Comparison of ENCODE assay signal across 29 cellular contexts in the genomic region with DNA sequence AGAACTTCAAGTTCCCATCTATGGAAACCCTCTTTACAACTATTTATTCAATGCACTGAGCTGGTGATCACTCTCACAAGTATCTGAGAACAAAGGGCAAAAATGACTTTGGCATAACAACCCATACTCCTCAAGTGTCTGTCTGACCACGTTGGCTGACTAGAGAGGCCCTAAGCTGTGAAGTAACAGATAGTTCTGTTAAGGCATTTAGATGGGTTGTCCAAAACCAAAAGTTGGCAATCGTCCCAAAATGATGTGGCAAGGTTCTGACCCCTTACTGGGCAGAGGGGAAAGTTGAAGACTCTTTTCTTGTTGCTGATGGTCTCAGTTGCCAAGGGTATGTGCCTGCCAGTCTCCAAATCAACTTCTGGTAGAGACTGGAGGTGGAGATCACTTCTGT.
"Had no signal": no experiment of that assay in that cellular context is flagged by ENCODE, and none has a peak within 500 bp of the region (broad histone marks: within the 10 kb centered on the region; RNA-seq: fewer than 3 reads in every experiment).

No MANE protein-coding gene starts in this region.

- H3K4me3 Mint-ChIP-seq: activated CD4-positive, alpha-beta memory T cell treated with anti-CD3 and anti-CD28 coated beads for 36 hours; activated CD4-positive, alpha-beta T cell treated with anti-CD3 and anti-CD28 coated beads for 36 hours; activated CD4-positive, alpha-beta T cell treated with anti-CD3 and anti-CD28 coated beads, Interleukin-2, amount 10 ng/mL, durations not matched to agents 24 days and 14 days; activated CD8-positive, alpha-beta memory T cell treated with anti-CD3 and anti-CD28 coated beads, Interleukin-2, amount 10 ng/mL, durations not matched to agents 7 days and 5 days; activated CD8-positive, alpha-beta T cell treated with anti-CD3 and anti-CD28 coated beads, Interleukin-2, amount 10 ng/mL, durations not matched to agents 7 days and 5 days; activated naive CD4-positive, alpha-beta T cell treated with anti-CD3 and anti-CD28 coated beads, Interleukin-2, amount 10 ng/mL, durations not matched to agents 7 days and 5 days; activated naive CD8-positive, alpha-beta T cell treated with anti-CD3 and anti-CD28 coated beads, Interleukin-2, amount 10 ng/mL, durations not matched to agents 7 days and 5 days; activated T-helper 1 cell treated with anti-CD3 and anti-CD28 coated beads, Interleukin-12 subunit alpha, Interleukin-12 subunit beta, Interleukin-2, Interleukin-4 antibody, amounts not matched to agents 30 ng/mL and 10 ng/mL and 1 ng/mL, durations not matched to agents 14 hours and 24 hours and 36 hours; brain; central memory CD8-positive, alpha-beta T cell; dendritic cell treated with granulocyte-macrophage colony-stimulating factor and Interleukin-4, amounts not matched to agents 40 ng/mL and 50 ng/mL, for 4 days; endodermal cell had no signal

- H3K4me1 Mint-ChIP-seq: activated CD4-positive, alpha-beta T cell treated with anti-CD3 and anti-CD28 coated beads for 36 hours; activated CD4-positive, alpha-beta T cell treated with anti-CD3 and anti-CD28 coated beads, Interleukin-2, amount 10 ng/mL, durations not matched to agents 24 days and 14 days; activated CD8-positive, alpha-beta memory T cell treated with anti-CD3 and anti-CD28 coated beads, Interleukin-2, amount 10 ng/mL, durations not matched to agents 7 days and 5 days; activated naive CD4-positive, alpha-beta T cell treated with anti-CD3 and anti-CD28 coated beads, Interleukin-2, amount 10 ng/mL, durations not matched to agents 7 days and 5 days; activated naive CD8-positive, alpha-beta T cell treated with anti-CD3 and anti-CD28 coated beads, Interleukin-2, amount 10 ng/mL, durations not matched to agents 7 days and 5 days; central memory CD8-positive, alpha-beta T cell; endodermal cell had no signal

- H3K36me3 Mint-ChIP-seq: activated CD4-positive, alpha-beta memory T cell treated with anti-CD3 and anti-CD28 coated beads for 36 hours; activated CD8-positive, alpha-beta memory T cell treated with anti-CD3 and anti-CD28 coated beads, Interleukin-2, amount 10 ng/mL, durations not matched to agents 7 days and 5 days; activated naive CD4-positive, alpha-beta T cell treated with anti-CD3 and anti-CD28 coated beads, Interleukin-2, amount 10 ng/mL, durations not matched to agents 7 days and 5 days; activated naive CD4-positive, alpha-beta T cell treated with anti-CD3 and anti-CD28 coated beads, Interleukin-2, amount 50 U/mL, for 72 hours; activated naive CD8-positive, alpha-beta T cell treated with anti-CD3 and anti-CD28 coated beads, Interleukin-2, amount 10 ng/mL, durations not matched to agents 7 days and 5 days; brain had no signal

- ATAC-seq: activated CD4-positive, alpha-beta T cell treated with anti-CD3 and anti-CD28 coated beads for 36 hours; activated CD8-positive, alpha-beta memory T cell treated with anti-CD3 and anti-CD28 coated beads, Interleukin-2, amount 10 ng/mL, durations not matched to agents 7 days and 5 days; activated CD8-positive, alpha-beta T cell treated with anti-CD3 and anti-CD28 coated beads, Interleukin-2, amount 10 ng/mL, durations not matched to agents 7 days and 5 days; activated naive CD4-positive, alpha-beta T cell treated with anti-CD3 and anti-CD28 coated beads, Interleukin-2, amount 50 U/mL, for 72 hours; esophagus mucosa had no signal

- H3K4me1 ChIP-seq: ascending aorta had no signal

- H3K27me3 Mint-ChIP-seq: activated CD4-positive, alpha-beta memory T cell treated with anti-CD3 and anti-CD28 coated beads for 36 hours; activated CD4-positive, alpha-beta T cell treated with anti-CD3 and anti-CD28 coated beads for 36 hours; activated CD4-positive, alpha-beta T cell treated with anti-CD3 and anti-CD28 coated beads, Interleukin-2, amount 10 ng/mL, durations not matched to agents 24 days and 14 days; activated CD8-positive, alpha-beta memory T cell treated with anti-CD3 and anti-CD28 coated beads, Interleukin-2, amount 10 ng/mL, durations not matched to agents 7 days and 5 days; activated naive CD4-positive, alpha-beta T cell treated with anti-CD3 and anti-CD28 coated beads, Interleukin-2, amount 10 ng/mL, durations not matched to agents 7 days and 5 days; activated naive CD8-positive, alpha-beta T cell treated with anti-CD3 and anti-CD28 coated beads, Interleukin-2, amount 10 ng/mL, durations not matched to agents 7 days and 5 days; brain; central memory CD8-positive, alpha-beta T cell; dendritic cell treated with granulocyte-macrophage colony-stimulating factor and Interleukin-4, amounts not matched to agents 40 ng/mL and 50 ng/mL, for 4 days had no signal

- H3K27ac Mint-ChIP-seq: activated CD4-positive, alpha-beta memory T cell treated with anti-CD3 and anti-CD28 coated beads for 36 hours; activated CD4-positive, alpha-beta T cell treated with anti-CD3 and anti-CD28 coated beads for 36 hours; activated CD4-positive, alpha-beta T cell treated with anti-CD3 and anti-CD28 coated beads, Interleukin-2, amount 10 ng/mL, durations not matched to agents 24 days and 14 days; activated CD8-positive, alpha-beta memory T cell treated with anti-CD3 and anti-CD28 coated beads, Interleukin-2, amount 10 ng/mL, durations not matched to agents 7 days and 5 days; activated CD8-positive, alpha-beta T cell treated with anti-CD3 and anti-CD28 coated beads, Interleukin-2, amount 10 ng/mL, durations not matched to agents 7 days and 5 days; activated naive CD4-positive, alpha-beta T cell treated with anti-CD3 and anti-CD28 coated beads, Interleukin-2, amount 10 ng/mL, durations not matched to agents 7 days and 5 days; activated naive CD4-positive, alpha-beta T cell treated with anti-CD3 and anti-CD28 coated beads, Interleukin-2, amount 50 U/mL, for 72 hours; activated naive CD8-positive, alpha-beta T cell treated with anti-CD3 and anti-CD28 coated beads, Interleukin-2, amount 10 ng/mL, durations not matched to agents 7 days and 5 days; activated T-helper 1 cell treated with anti-CD3 and anti-CD28 coated beads, Interleukin-12 subunit alpha, Interleukin-12 subunit beta, Interleukin-2, Interleukin-4 antibody, amounts not matched to agents 30 ng/mL and 10 ng/mL and 1 ng/mL, durations not matched to agents 14 hours and 24 hours and 36 hours; activated T-helper 2 cell treated with anti-CD3 and anti-CD28 coated beads, Interferon-gamma antibody, Interleukin-2, Interleukin-4, amounts not matched to agents 10 μg/mL and 5 μg/mL and 100 μg/mL, durations not matched to agents 14 hours and 24 hours and 36 hours; dendritic cell treated with granulocyte-macrophage colony-stimulating factor and Interleukin-4, amounts not matched to agents 40 ng/mL and 50 ng/mL, for 4 days; endodermal cell had no signal

- H3K9me3 ChIP-seq: ascending aorta had no signal

- H3K4me3 ChIP-seq: ascending aorta, coronary artery, dorsolateral prefrontal cortex had no signal

- DNase-seq: activated CD4-positive, alpha-beta memory T cell treated with anti-CD3 and anti-CD28 coated beads for 36 hours; activated CD4-positive, alpha-beta T cell treated with anti-CD3 and anti-CD28 coated beads for 36 hours; activated CD4-positive, alpha-beta T cell treated with anti-CD3 and anti-CD28 coated beads, Interleukin-2, amount 10 ng/mL, durations not matched to agents 24 days and 14 days; activated CD4-positive, CD25-positive, alpha-beta regulatory T cell; activated CD4-positive, CD25-positive, alpha-beta regulatory T cell treated with anti-CD3 and anti-CD28 coated beads, Interleukin-2, amount 50 U/mL, for 72 hours; activated CD8-positive, alpha-beta memory T cell treated with anti-CD3 and anti-CD28 coated beads, Interleukin-2, amount 10 ng/mL, durations not matched to agents 7 days and 5 days; activated CD8-positive, alpha-beta memory T cell treated with anti-CD3 and anti-CD28 coated beads, Interleukin-2, amount 50 U/mL, for 4 hours; activated CD8-positive, alpha-beta T cell treated with anti-CD3 and anti-CD28 coated beads, Interleukin-2, amount 10 ng/mL, durations not matched to agents 7 days and 5 days; activated gamma-delta T cell; activated naive CD4-positive, alpha-beta T cell; activated naive CD4-positive, alpha-beta T cell treated with anti-CD3 and anti-CD28 coated beads, Interleukin-2, amount 10 ng/mL, durations not matched to agents 7 days and 5 days; activated naive CD8-positive, alpha-beta T cell treated with anti-CD3 and anti-CD28 coated beads, Interleukin-2, amount 10 ng/mL, durations not matched to agents 7 days and 5 days; activated T-cell treated with anti-CD3 and anti-CD28 coated beads, Interleukin-2, amount 50 U/mL, for 1 hour; activated T-cell treated with anti-CD3 and anti-CD28 coated beads, Interleukin-2, amount 50 U/mL, for 48 hours; dorsolateral prefrontal cortex; effector memory CD4-positive, alpha-beta T cell; endodermal cell; foreskin fibroblast; glutamatergic neuron; T-helper 2 cell had no signal

- H3K27me3 ChIP-seq: ascending aorta had no signal

- H3K27ac ChIP-seq: ascending aorta, coronary artery, dorsolateral prefrontal cortex had no signal

- H3K9me3 Mint-ChIP-seq: activated CD4-positive, alpha-beta memory T cell treated with anti-CD3 and anti-CD28 coated beads for 36 hours; activated naive CD4-positive, alpha-beta T cell treated with anti-CD3 and anti-CD28 coated beads, Interleukin-2, amount 10 ng/mL, durations not matched to agents 7 days and 5 days; activated naive CD4-positive, alpha-beta T cell treated with anti-CD3 and anti-CD28 coated beads, Interleukin-2, amount 50 U/mL, for 72 hours; activated naive CD8-positive, alpha-beta T cell treated with anti-CD3 and anti-CD28 coated beads, Interleukin-2, amount 10 ng/mL, durations not matched to agents 7 days and 5 days; activated T-helper 1 cell treated with anti-CD3 and anti-CD28 coated beads, Interleukin-12 subunit alpha, Interleukin-12 subunit beta, Interleukin-2, Interleukin-4 antibody, amounts not matched to agents 30 ng/mL and 10 ng/mL and 1 ng/mL, durations not matched to agents 14 hours and 24 hours and 36 hours; activated T-helper 2 cell treated with anti-CD3 and anti-CD28 coated beads, Interferon-gamma antibody, Interleukin-2, Interleukin-4, amounts not matched to agents 10 μg/mL and 5 μg/mL and 100 μg/mL, durations not matched to agents 14 hours and 24 hours and 36 hours; brain; central memory CD8-positive, alpha-beta T cell; dendritic cell treated with granulocyte-macrophage colony-stimulating factor and Interleukin-4, amounts not matched to agents 40 ng/mL and 50 ng/mL, for 4 days; endodermal cell had no signal

- H3K36me3 ChIP-seq: ascending aorta had no signal
